In genomic region chrX:48695925-48696300, GRCh38 we compare ENCODE assay signal across 8 cellular contexts. TPM values are rescaled to one million over a fixed set of nuclear protein-coding genes. Genes with fewer than 3 reads are reported as not detected.
DNase-seq lines count a peak whose midpoint lies in the region; ATAC-seq and TF ChIP-seq lines count a peak whose summit lies in the region.

No MANE protein-coding gene starts in this region.

- H3K27me3 ChIP-seq in H7 (ENCODE audit: control insufficient read depth, insufficient read depth, low read length) (no peaks in the 10 kb centered on the region), right cardiac atrium (ENCODE audit: control insufficient read depth, insufficient read depth) (no peaks in the 10 kb centered on the region), smooth muscle cell (ENCODE audit: low read depth) (no peaks in the 10 kb centered on the region)

- ATAC-seq in right cardiac atrium (no peak), HG02884 (IDR thresholded peaks at IDR 0.05; ENCODE audit: unreplicated experiment) (no peak), GM21786 (IDR thresholded peaks at IDR 0.05; ENCODE audit: unreplicated experiment) (no peak)

- peak overlapping the region; percentile 90 for H3K4me3 Mint-ChIP-seq in activated CD4-positive, alpha-beta memory T cell treated with anti-CD3 and anti-CD28 coated beads, Interleukin-2, amount 10 ng/mL, durations not matched to agents 7 days and 5 days

- DNase-seq in AG04449 (ENCODE audit: low read depth, low spot score), result no peak
- no peak for DNase-seq in H7
- DNase-seq in activated CD4-positive, alpha-beta memory T cell treated with anti-CD3 and anti-CD28 coated beads, Interleukin-2, amount 10 ng/mL, durations not matched to agents 7 days and 5 days, result no peak
- DNase-seq in right cardiac atrium, result no peak
- DNase-seq in smooth muscle cell (lab: John Stamatoyannopoulos, UW; ENCODE audit: unreplicated experiment), result no peak
- no peak for DNase-seq in mesenteric fat pad (ENCODE audit: low spot score)

- no peaks in the 10 kb centered on the region for H4K20me1 ChIP-seq in smooth muscle cell (ENCODE audit: low read depth)

- H3K4me1 ChIP-seq in right cardiac atrium (ENCODE audit: control insufficient read depth, insufficient read depth, low read length) (peaks cover 4% of the 10 kb centered on the region), smooth muscle cell (ENCODE audit: low read depth) (no peaks in the 10 kb centered on the region)

- H3F3A ChIP-seq in smooth muscle cell (ENCODE audit: low read depth), result no peaks in the 10 kb centered on the region

- no peaks in the 10 kb centered on the region for H3K9me3 Mint-ChIP-seq in activated CD4-positive, alpha-beta memory T cell treated with anti-CD3 and anti-CD28 coated beads, Interleukin-2, amount 10 ng/mL, durations not matched to agents 7 days and 5 days

- intact Hi-C loops in right cardiac atrium (cut with DNase I), result no loop called here

- H3K9ac ChIP-seq in smooth muscle cell (ENCODE audit: low read depth), result peak overlapping the region; percentile 77

- H3K4me1 Mint-ChIP-seq in activated CD4-positive, alpha-beta memory T cell treated with anti-CD3 and anti-CD28 coated beads, Interleukin-2, amount 10 ng/mL, durations not matched to agents 7 days and 5 days, result peaks cover 47% of the 10 kb centered on the region

- H3K36me3 ChIP-seq in H7 (replicated peaks; ENCODE audit: control insufficient read depth, insufficient read depth, low read length) (peaks cover 6% of the 10 kb centered on the region), smooth muscle cell (ENCODE audit: low read depth) (no peaks in the 10 kb centered on the region)

- no peaks in the 10 kb centered on the region for H3K79me2 ChIP-seq in smooth muscle cell (ENCODE audit: low read depth)

- CTCF ChIA-PET in AG04449 (lab: Yijun Ruan, JAX), result interaction anchor here (1.2 kb wide), 1 partner anchor 40 kb away, joined by 3 read pairs; no protein-coding TSS in a partner anchor
- CTCF ChIA-PET in activated CD4-positive, alpha-beta memory T cell treated with anti-CD3 and anti-CD28 coated beads, Interleukin-2, amount 10 ng/mL, durations not matched to agents 7 days and 5 days (lab: Charles Lee), result interaction anchor here (0.6 to 2.0 kb wide), 3 partner anchors 41 to 261 kb away, joined by 3 to 6 read pairs (median 4); no protein-coding TSS in a partner anchor

- peak overlapping the region; percentile 97 for H3K27ac Mint-ChIP-seq in activated CD4-positive, alpha-beta memory T cell treated with anti-CD3 and anti-CD28 coated beads, Interleukin-2, amount 10 ng/mL, durations not matched to agents 7 days and 5 days

- peak overlapping the region; percentile 87 for H3K4me2 ChIP-seq in smooth muscle cell

- H2AFZ ChIP-seq in smooth muscle cell (ENCODE audit: low read depth), result peak overlapping the region; percentile 69

- no peaks in the 10 kb centered on the region for H3K27me3 Mint-ChIP-seq in activated CD4-positive, alpha-beta memory T cell treated with anti-CD3 and anti-CD28 coated beads, Interleukin-2, amount 10 ng/mL, durations not matched to agents 7 days and 5 days

- WGBS in right cardiac atrium, result 2% methylated on average over 8 of the region's 8 CpGs
- WGBS in smooth muscle cell (ENCODE audit: low lambda C conversion rate), result 38% methylated on average over 8 of the region's 8 CpGs

- H3K27ac ChIP-seq in right cardiac atrium (ENCODE audit: low read length) (peak overlapping the region; percentile 90), smooth muscle cell (ENCODE audit: low read depth) (peak overlapping the region; percentile 56)

- H3K36me3 Mint-ChIP-seq in activated CD4-positive, alpha-beta memory T cell treated with anti-CD3 and anti-CD28 coated beads, Interleukin-2, amount 10 ng/mL, durations not matched to agents 7 days and 5 days (ENCODE audit: low read depth), result peaks cover 29% of the 10 kb centered on the region

- H3K4me3 ChIP-seq in AG04449 (ENCODE audit: low read depth, low read length) (peak overlapping the region; percentile 62), H7 (ENCODE audit: insufficient read depth, low read depth, low read length) (peak overlapping the region; percentile 54), right cardiac atrium (ENCODE audit: low read length) (peak overlapping the region; percentile 78), smooth muscle cell (peak overlapping the region; percentile 62)

- no peaks in the 10 kb centered on the region for H3K9me3 ChIP-seq in right cardiac atrium (ENCODE audit: control insufficient read depth, low read length)
- H3K9me3 ChIP-seq in smooth muscle cell (replicated peaks; ENCODE audit: low read depth), result no peaks in the 10 kb centered on the region

- POLR2A ChIA-PET in AG04449 (lab: Yijun Ruan, JAX), result interaction anchor here (1.0 to 1.4 kb wide), 2 partner anchors 20 to 41 kb away, joined by 5 read pairs; no protein-coding TSS in a partner anchor
- POLR2A ChIA-PET in activated CD4-positive, alpha-beta memory T cell treated with anti-CD3 and anti-CD28 coated beads, Interleukin-2, amount 10 ng/mL, durations not matched to agents 7 days and 5 days (lab: Charles Lee), result interaction anchor here (1.0 to 4.5 kb wide), 13 partner anchors 10 to 221 kb away, joined by 4 to 62 read pairs (median 7); partner anchors contain the start of genes HDAC6, PQBP1, RBM3 and TIMM17B

- TF ChIP-seq CTCF in AG04449 (IDR thresholded peaks at IDR 0.05; ENCODE audit: insufficient read depth, low read length, missing control alignments), result no peak
- no peak for TF ChIP-seq CTCF in smooth muscle cell (IDR thresholded peaks at IDR 0.05; ENCODE audit: borderline replicate concordance, insufficient read depth, poor library complexity, severe bottlenecking)

RNA-seq across cellular contexts. Expression of gene SUV39H1, which starts 0.6 kb away (rescaled TPM):
- 19.6 and 20.4 TPM in 2 replicates for total RNA-seq in H7 (2014; rRNA removed; shearing (Covaris generic))
- 10 to 100 TPM; 30.3 to 33.2 TPM for total RNA-seq in activated CD4-positive, alpha-beta memory T cell treated with anti-CD3 and anti-CD28 coated beads, Interleukin-2, amount 10 ng/mL, durations not matched to agents 7 days and 5 days
- total RNA-seq in right cardiac atrium (1 to 10 TPM; 3.1 to 7.2 (median 3.9) TPM), smooth muscle cell (2.6 and 2.7 TPM in 2 replicates), mesenteric fat pad (5.1 TPM)
- polyA plus RNA-seq in right cardiac atrium (3.3 TPM), smooth muscle cell (5.6 and 7.7 TPM in 2 replicates)

RNA-seq across cellular contexts. Expression of gene WAS, which starts 12.3 kb away (rescaled TPM):
- 0.67 and 0.69 TPM in 2 replicates for total RNA-seq in H7 (2014; rRNA removed; shearing (Covaris generic))
- total RNA-seq in activated CD4-positive, alpha-beta memory T cell treated with anti-CD3 and anti-CD28 coated beads, Interleukin-2, amount 10 ng/mL, durations not matched to agents 7 days and 5 days, result 100 to 1,000 TPM; 156 to 157 TPM
- total RNA-seq in right cardiac atrium, result 1 to 10 TPM; 3.0 to 6.2 (median 4.0) TPM
- polyA plus RNA-seq in right cardiac atrium, result 1.5 TPM
- 0.54 and 2.5 TPM in 2 replicates for total RNA-seq in smooth muscle cell
- 0.15 and 0.24 TPM in 2 replicates for polyA plus RNA-seq in smooth muscle cell
- total RNA-seq in mesenteric fat pad, result 22.0 TPM
